Comparison of ENCODE assay signal across 8 cellular contexts in the genomic region with DNA sequence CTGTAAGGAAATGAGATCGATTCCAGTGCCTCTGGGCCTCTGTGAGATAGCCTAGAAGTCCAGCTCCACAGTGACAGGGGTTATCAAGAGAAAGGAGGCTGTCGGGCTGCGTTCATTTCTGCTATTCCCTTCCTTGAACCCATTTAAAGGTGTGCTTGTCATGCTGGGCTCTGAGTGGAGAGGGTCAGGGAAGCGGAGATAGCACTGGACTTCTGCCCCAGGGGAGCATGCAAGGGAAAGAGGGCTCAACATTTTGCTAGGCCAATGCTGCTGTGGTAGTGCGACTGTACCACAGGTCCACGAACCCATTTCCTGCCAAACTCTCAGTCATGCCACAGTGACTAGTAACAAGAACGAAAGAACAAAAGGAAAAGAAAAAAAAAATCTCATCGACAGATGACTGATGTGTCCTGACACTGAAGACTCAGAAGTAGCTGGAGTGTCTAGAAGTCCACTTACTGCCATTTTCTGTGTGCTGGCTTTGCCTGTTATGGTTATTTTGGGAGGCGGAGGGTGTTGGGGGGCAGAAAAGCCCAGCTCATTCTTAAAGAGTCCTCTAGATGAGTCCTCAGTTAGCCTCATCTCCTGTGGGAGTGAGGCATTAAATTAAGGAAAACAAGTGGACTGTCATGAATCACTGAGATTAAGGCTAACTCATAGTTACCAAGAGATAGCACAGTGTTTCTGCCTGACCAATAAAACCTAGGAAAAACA. TPM values are rescaled to one million over a fixed set of nuclear protein-coding genes. Genes with fewer than 3 reads are reported as not detected.
DNase-seq lines count a peak whose midpoint lies in the region; ATAC-seq and TF ChIP-seq lines count a peak whose summit lies in the region.

No MANE protein-coding gene starts in this region.

- H2AFZ ChIP-seq in MM.1S (ENCODE audit: low read length), result no peak overlapping the region

- H3K27ac ChIP-seq in tibial artery (peak overlapping the region; percentile 3 to 15), MM.1S (ENCODE audit: low read length) (no peak overlapping the region)

- no peaks in the 10 kb centered on the region for H3K27me3 ChIP-seq in tibial artery
- no peaks in the 10 kb centered on the region for H3K27me3 ChIP-seq in MM.1S (replicated peaks; ENCODE audit: insufficient read depth, low read length)

- H3K4me1 Mint-ChIP-seq in activated T-cell treated with anti-CD3 and anti-CD28 coated beads, Interleukin-2, amount 50 U/mL, for 72 hours (ENCODE audit: low read depth), result peaks cover 69% of the 10 kb centered on the region

- ATAC-seq in GM18870 (IDR thresholded peaks at IDR 0.05; ENCODE audit: unreplicated experiment) (peak; percentile 76), HG03135 (IDR thresholded peaks at IDR 0.05; ENCODE audit: unreplicated experiment) (peak; percentile 64)
- ATAC-seq in activated T-cell treated with anti-CD3 and anti-CD28 coated beads, Interleukin-2, amount 50 U/mL, for 72 hours (replicated peaks in 1 of 2), result peak; percentile 93 to 94

- peaks cover 0 to 2% of the 10 kb centered on the region in 2 donors for H3K9me3 Mint-ChIP-seq in activated T-cell treated with anti-CD3 and anti-CD28 coated beads, Interleukin-2, amount 50 U/mL, for 72 hours

- intact Hi-C loops in tibial artery (cut with DNase I; ENCODE audit: low total_unique reads), result no loop called here

- no peaks in the 10 kb centered on the region for H4K20me1 ChIP-seq in MM.1S (ENCODE audit: insufficient read depth, low read length)

- no peak overlapping the region for H3K4me3 ChIP-seq in tibial artery
- H3K4me3 ChIP-seq in MM.1S (ENCODE audit: low read length), result no peak overlapping the region

- peaks cover 3 to 14% of the 10 kb centered on the region in 2 donors for H3K36me3 Mint-ChIP-seq in activated T-cell treated with anti-CD3 and anti-CD28 coated beads, Interleukin-2, amount 50 U/mL, for 72 hours (ENCODE audit: insufficient read depth in 2 of 2)

- H3K9ac ChIP-seq in MM.1S (ENCODE audit: low read length), result no peak overlapping the region

- no peaks in the 10 kb centered on the region for H3K9me2 ChIP-seq in MM.1S (replicated peaks; ENCODE audit: insufficient read depth, low read length)

- H3K36me3 ChIP-seq in tibial artery (peaks cover 0 to 11% (median 8%) of the 10 kb centered on the region in 3 donors), MM.1S (replicated peaks; ENCODE audit: insufficient read depth, low read length) (no peaks in the 10 kb centered on the region)

- no peaks in the 10 kb centered on the region for H3K27me3 Mint-ChIP-seq in activated T-cell treated with anti-CD3 and anti-CD28 coated beads, Interleukin-2, amount 50 U/mL, for 72 hours (ENCODE audit: low read depth)

- H3K9me3 ChIP-seq in tibial artery (no peaks in the 10 kb centered on the region), MM.1S (replicated peaks; ENCODE audit: insufficient read depth, low read length) (no peaks in the 10 kb centered on the region)

- H3K4me2 ChIP-seq in MM.1S (ENCODE audit: low read depth, low read length), result no peak overlapping the region

- peak overlapping the region; percentile 53 to 60 for H3K4me3 Mint-ChIP-seq in activated T-cell treated with anti-CD3 and anti-CD28 coated beads, Interleukin-2, amount 50 U/mL, for 72 hours

- H3K4me1 ChIP-seq in tibial artery (peaks cover 0 to 95% (median 28%) of the 10 kb centered on the region in 4 donors), MM.1S (ENCODE audit: low read length) (no peaks in the 10 kb centered on the region)

- peak overlapping the region; percentile 24 for H3K27ac Mint-ChIP-seq in activated T-cell treated with anti-CD3 and anti-CD28 coated beads, Interleukin-2, amount 50 U/mL, for 72 hours

- TF ChIP-seq CTCF in tibial artery (IDR thresholded peaks at IDR 0.05) (no peak), MM.1S (IDR thresholded peaks at IDR 0.05; ENCODE audit: low read length) (no peak)

- no peaks in the 10 kb centered on the region for H3F3A ChIP-seq in MM.1S (ENCODE audit: insufficient read depth, low read length)

- H3K79me2 ChIP-seq in MM.1S (ENCODE audit: low read length), result no peaks in the 10 kb centered on the region

- DNase-seq in activated T-cell treated with anti-CD3 and anti-CD28 coated beads, Interleukin-2, amount 50 U/mL, for 72 hours, result peak; percentile 61 to 69
- peak; percentile 50 for DNase-seq in left kidney (ENCODE audit: low read depth, low spot score)
- no peak for DNase-seq in tibial artery
- no peak for DNase-seq in NCI-H146 (lab: John Stamatoyannopoulos, UW)
- DNase-seq in NCI-H1048 (lab: John Stamatoyannopoulos, UW), result no peak
- no peak for DNase-seq in MM.1S

RNA-seq across cellular contexts. Expression of a gene that starts 8.1 kb away (rescaled TPM):
- total RNA-seq in activated T-cell treated with anti-CD3 and anti-CD28 coated beads, Interleukin-2, amount 50 U/mL, for 72 hours, result 10 to 100 TPM; 20.8 to 36.4 TPM

Comparison
In these comparisons a context has a peak if more than half of its experiments do, and no peak if none do; other contexts are left out.
1. DNase-seq: peak in activated T-cell treated with anti-CD3 and anti-CD28 coated beads, Interleukin-2, amount 50 U/mL, for 72 hours (2 of 2) and left kidney (single experiment); none in tibial artery (0 of 2), NCI-H146 (single experiment), NCI-H1048 (single experiment) and MM.1S (single experiment).
2. Peak in every context shown above with its lines, with median percentiles within 50 percentile points of each other: ATAC-seq.